ENCODE assay signal across 13 cellular contexts in the genomic region with DNA sequence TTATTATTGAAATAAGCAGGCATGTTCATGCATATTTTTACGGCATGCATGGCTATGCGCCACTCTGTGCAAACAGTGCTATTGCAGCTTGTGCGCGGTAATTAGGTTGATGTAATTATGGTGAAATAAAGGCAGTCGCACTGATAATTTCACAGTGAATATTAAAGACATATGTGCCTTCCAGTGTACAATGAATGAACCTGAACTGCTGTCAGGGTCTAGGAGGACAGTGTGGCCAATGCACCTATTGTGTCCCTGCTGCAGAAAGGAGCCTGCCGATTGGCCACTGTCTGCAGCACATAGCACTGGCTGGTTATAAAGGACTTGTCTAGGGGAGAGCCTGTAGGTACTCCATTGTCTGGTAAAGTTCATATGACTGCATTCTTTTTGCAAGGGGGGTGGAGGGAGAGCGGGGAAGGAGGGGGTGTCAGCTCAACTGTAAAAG.
DNase-seq lines count a peak whose midpoint lies in the region; ATAC-seq and TF ChIP-seq lines count a peak whose summit lies in the region.
"Had no signal": no experiment of that assay in that cellular context is flagged by ENCODE, and none has a peak within 500 bp of the region (broad histone marks: within the 10 kb centered on the region; RNA-seq: fewer than 3 reads in every experiment).

No MANE protein-coding gene starts in this region.

- H3K4me1 ChIP-seq in A673 (ENCODE audit: insufficient read depth, low read length, poor library complexity, severe bottlenecking) (peaks cover 26% of the 10 kb centered on the region), mesenchymal stem cell (ENCODE audit: control insufficient read depth, insufficient read depth, low read depth, low read length) (no peaks in the 10 kb centered on the region)
- H3K4me1 ChIP-seq: BLaER1 treated with 17β-estradiol and CSF1 and Interleukin-3, amounts not matched to agents 10 nM and 100 nM had no signal

- H3K27ac Mint-ChIP-seq in HFFc6, result no peak overlapping the region
- H3K27ac Mint-ChIP-seq: T-helper 17 cell had no signal

- no peak overlapping the region for H4K8ac ChIP-seq in mesenchymal stem cell (ENCODE audit: low read length)

- H2BK15ac ChIP-seq in mesenchymal stem cell (ENCODE audit: low read depth, poor library complexity, severe bottlenecking), result no peak overlapping the region

- H3K4me3 ChIP-seq in A673 (ENCODE audit: low read depth, low read length, poor library complexity, severe bottlenecking) (peak overlapping the region; percentile 40), astrocyte of the cerebellum (ENCODE audit: low read depth, low read length) (peak overlapping the region; percentile 48), mesenchymal stem cell (ENCODE audit: insufficient read depth in 1 of 2, low read depth in 1 of 2, low read length in 2 of 2) (peak overlapping the region in 1 of 2 experiments; percentile 74)
- H3K4me3 ChIP-seq: BLaER1 treated with 17β-estradiol and CSF1 and Interleukin-3, amounts not matched to agents 10 nM and 100 nM had no signal

- peak overlapping the region; percentile 89 for H3K4me3 Mint-ChIP-seq in HFFc6
- H3K4me3 Mint-ChIP-seq: T-helper 17 cell had no signal

- H3K9me3 ChIP-seq in A673 (ENCODE audit: low read depth, low read length, poor library complexity, severe bottlenecking) (no peaks in the 10 kb centered on the region), mesenchymal stem cell (ENCODE audit: control insufficient read depth, low read length) (no peaks in the 10 kb centered on the region)
- H3K9me3 ChIP-seq: BLaER1 treated with 17β-estradiol and CSF1 and Interleukin-3, amounts not matched to agents 10 nM and 100 nM had no signal

- TF ChIP-seq CTCF in A673 (conservative IDR thresholded peaks at IDR 0.05; ENCODE audit: low read depth, low read length) (peak; percentile 46), HFFc6 (IDR thresholded peaks at IDR 0.05) (peak; percentile 67), astrocyte of the cerebellum (IDR thresholded peaks at IDR 0.05; ENCODE audit: low read depth, low read length, missing control alignments) (peak; percentile 61)

- no peak overlapping the region for H3K4me2 ChIP-seq in mesenchymal stem cell (ENCODE audit: low read length, poor library complexity, severe bottlenecking)
- H3K4me2 ChIP-seq: BLaER1 treated with 17β-estradiol and CSF1 and Interleukin-3, amounts not matched to agents 10 nM and 100 nM had no signal

- H3K36me3 Mint-ChIP-seq in HFFc6 (ENCODE audit: low read depth), result no peaks in the 10 kb centered on the region

- H3K14ac ChIP-seq in mesenchymal stem cell (ENCODE audit: low read length in 2 of 2), result no peak overlapping the region

- CTCF ChIA-PET in A673 (lab: Charles Lee), result no interaction called here

- H3K27me3 ChIP-seq in A673 (replicated peaks; ENCODE audit: insufficient read depth, low read depth, low read length, poor library complexity) (no peaks in the 10 kb centered on the region), mesenchymal stem cell (ENCODE audit: control insufficient read depth in 1 of 2, insufficient read depth in 1 of 2, low read length in 2 of 2) (no peaks in the 10 kb centered on the region)
- H3K27me3 ChIP-seq: BLaER1 treated with 17β-estradiol and CSF1 and Interleukin-3, amounts not matched to agents 10 nM and 100 nM had no signal

- H2AK5ac ChIP-seq in mesenchymal stem cell (ENCODE audit: low read length, severe bottlenecking), result no peak overlapping the region

- no peak overlapping the region for H3K23ac ChIP-seq in mesenchymal stem cell (ENCODE audit: low read length in 2 of 2)

- H3K27me3 Mint-ChIP-seq in HFFc6 (ENCODE audit: insufficient read depth), result no peaks in the 10 kb centered on the region; the same call in 1 of the 2 replicates

- H2BK120ac ChIP-seq in mesenchymal stem cell (ENCODE audit: low read depth, low read length), result no peak overlapping the region

- peaks cover 37% of the 10 kb centered on the region for H3K4me1 Mint-ChIP-seq in HFFc6 (ENCODE audit: low read depth)
- H3K4me1 Mint-ChIP-seq: T-helper 17 cell had no signal

- no peak overlapping the region for H3K4ac ChIP-seq in mesenchymal stem cell (ENCODE audit: low read depth in 1 of 2, low read length in 2 of 2)

- no peak overlapping the region for H3K18ac ChIP-seq in mesenchymal stem cell (ENCODE audit: low read depth in 1 of 2, low read length in 2 of 2)

- H2BK5ac ChIP-seq in mesenchymal stem cell (ENCODE audit: low read depth, low read length, poor library complexity, severe bottlenecking), result no peak overlapping the region

- no peak overlapping the region for H2BK12ac ChIP-seq in mesenchymal stem cell (ENCODE audit: low read length in 2 of 2)

- H3K79me1 ChIP-seq in mesenchymal stem cell (replicated peaks; ENCODE audit: low read length, poor library complexity, severe bottlenecking), result no peaks in the 10 kb centered on the region

- no peaks in the 10 kb centered on the region for H3K9me3 Mint-ChIP-seq in HFFc6

- H3K36me3 ChIP-seq in A673 (ENCODE audit: insufficient read depth, low read length, poor library complexity, severe bottlenecking), result no peaks in the 10 kb centered on the region
- H3K36me3 ChIP-seq in mesenchymal stem cell (ENCODE audit: control insufficient read depth in 1 of 2, insufficient read depth in 2 of 2, low read depth in 1 of 2, low read length in 2 of 2), result no peaks in the 10 kb centered on the region
- H3K36me3 ChIP-seq: BLaER1 treated with 17β-estradiol and CSF1 and Interleukin-3, amounts not matched to agents 10 nM and 100 nM had no signal

- DNase-seq in A673 (ENCODE audit: low spot score), result peak; percentile 34
- DNase-seq in HFFc6, result peak; percentile 22
- DNase-seq in astrocyte of the cerebellum (ENCODE audit: low read depth), result no peak
- no peak for DNase-seq in mesenchymal stem cell
- no peak for DNase-seq in 8988T
- DNase-seq in HUDEP-2 (lab: John Stamatoyannopoulos, UW; ENCODE audit: unreplicated experiment in 76 of 76), result no peak
- DNase-seq: activated T-cell treated with anti-CD3 and anti-CD28 coated beads, Interleukin-2, amount 50 U/mL, for 48 hours; left colon; NCI-H345; T-helper 17 cell had no signal

- POLR2A ChIA-PET in A673 (lab: Charles Lee; ENCODE audit: low non-redundant PET), result interaction anchor here (0.6 kb wide), 1 partner anchor 156 kb away, joined by 4 read pairs; no protein-coding TSS in a partner anchor

- in situ Hi-C loops in astrocyte of the cerebellum (cut with HindIII; ENCODE audit: low sequenced_read_pairs), result no loop called here

- H4K91ac ChIP-seq in mesenchymal stem cell (ENCODE audit: low read length), result no peak overlapping the region

- intact Hi-C loops in A673 (cut with micrococcal nuclease; ENCODE audit: unreplicated experiment), result no loop called here

- BruUV-seq in A673 (replicated peaks; lab: Mats Ljungman, UMichigan), result no TSS peak

- peak overlapping the region; percentile 74 for H3K9ac ChIP-seq in mesenchymal stem cell (ENCODE audit: low read length)
- H3K9ac ChIP-seq: BLaER1 treated with 17β-estradiol and CSF1 and Interleukin-3, amounts not matched to agents 10 nM and 100 nM had no signal

- 92% methylated on average over 7 of the region's 7 CpGs for WGBS in mesenchymal stem cell

- no peak for ATAC-seq in HG03095 (IDR thresholded peaks at IDR 0.05; ENCODE audit: unreplicated experiment)
- no peak for ATAC-seq in HG02885 (IDR thresholded peaks at IDR 0.05; ENCODE audit: poor library complexity, unreplicated experiment)
- ATAC-seq: left colon, T-helper 17 cell had no signal

- H2AFZ ChIP-seq in mesenchymal stem cell (ENCODE audit: low read depth, low read length), result no peak overlapping the region

- peak overlapping the region; percentile 3 for H3K27ac ChIP-seq in A673 (ENCODE audit: low read depth, low read length, poor library complexity, severe bottlenecking)
- no peak overlapping the region for H3K27ac ChIP-seq in mesenchymal stem cell (ENCODE audit: low read length, poor library complexity, severe bottlenecking)
- H3K27ac ChIP-seq: BLaER1 treated with 17β-estradiol and CSF1 and Interleukin-3, amounts not matched to agents 10 nM and 100 nM had no signal

Comparison
In these comparisons a context has a peak if more than half of its experiments do, and no peak if none do; other contexts are left out.
1. DNase-seq: peak in A673 (single experiment) and HFFc6 (single experiment); none in astrocyte of the cerebellum (single experiment), mesenchymal stem cell (single experiment), 8988T (single experiment) and HUDEP-2 (0 of 76).
2. Peak in every context shown above with its lines, with median percentiles within 50 percentile points of each other: CTCF ChIP-seq.